Comparison of ENCODE assay signal across 6 cellular contexts in the genomic region with DNA sequence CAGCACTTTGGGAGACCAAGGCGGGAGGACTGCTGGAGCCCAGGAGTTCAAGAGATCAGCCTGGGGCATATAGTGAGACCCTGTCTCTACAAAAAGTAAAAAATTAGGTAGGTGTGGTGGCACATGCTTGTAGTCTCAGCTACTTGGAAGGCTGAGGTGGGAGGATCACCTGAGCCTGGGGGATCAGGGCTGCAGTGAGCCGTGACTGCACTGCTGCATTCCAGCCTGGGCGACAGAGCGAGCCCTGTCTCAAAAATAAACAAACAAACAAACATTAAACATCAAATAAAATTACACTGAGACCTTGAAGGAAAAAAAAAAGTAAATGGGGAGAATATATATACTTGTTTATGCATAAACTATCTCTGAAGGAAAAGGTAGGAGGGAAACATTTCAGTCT.
"Had no signal": no experiment of that assay in that cellular context is flagged by ENCODE, and none has a peak within 500 bp of the region (broad histone marks: within the 10 kb centered on the region; RNA-seq: fewer than 3 reads in every experiment).

No MANE protein-coding gene starts in this region.

- H3K4me3 Mint-ChIP-seq: H9, HFFc6 had no signal

- H3K9me3 Mint-ChIP-seq: H9, HFFc6 had no signal

- H3K9ac ChIP-seq: GM23248 had no signal

- H2AFZ ChIP-seq: GM23248 had no signal

- ATAC-seq: K562 had no signal

- H3K27ac Mint-ChIP-seq: HFFc6 had no signal

- DNase-seq: GM23248, H9, HCEC 1CT, HFFc6, IMR-90 had no signal

- H3K27ac ChIP-seq: GM23248 had no signal

- H3K4me3 ChIP-seq: GM23248, K562 had no signal
